Comparison of ENCODE assay signal across 7 cellular contexts in genomic region chr1:219308367-219308766, GRCh38.
"Had no signal": no experiment of that assay in that cellular context is flagged by ENCODE, and none has a peak within 500 bp of the region (broad histone marks: within the 10 kb centered on the region; RNA-seq: fewer than 3 reads in every experiment).

No MANE protein-coding gene starts in this region.

- H3K4me2 ChIP-seq: KMS-11 had no signal

- ATAC-seq: K562 had no signal

- FAIRE-seq: HTR-8/SVneo, K562 had no signal

- DNase-seq: IMR-90, KBM-7, KG1 had no signal

- H3K4me3 ChIP-seq: K562 had no signal

- H3K9ac ChIP-seq: KMS-11 had no signal

- H3K27ac ChIP-seq: HL-60, KMS-11 had no signal
